In genomic region chr2:15647622-15648590, GRCh38 we compare ENCODE assay signal across 24 cellular contexts.
"Had no signal": no experiment of that assay in that cellular context is flagged by ENCODE, and none has a peak within 500 bp of the region (broad histone marks: within the 10 kb centered on the region; RNA-seq: fewer than 3 reads in every experiment).

No MANE protein-coding gene starts in this region.

- H3K27me3 ChIP-seq: heart left ventricle, neutrophil, spleen, stomach had no signal

- H3K4me3 ChIP-seq: heart left ventricle, psoas muscle, spleen, stomach, thoracic aorta had no signal

- H3K36me3 ChIP-seq: heart left ventricle, neutrophil, spleen, stomach, thoracic aorta had no signal

- H3K4me1 Mint-ChIP-seq: natural killer cell had no signal

- H3K27me3 Mint-ChIP-seq: dendritic cell treated with granulocyte-macrophage colony-stimulating factor and Interleukin-4, amounts not matched to agents 40 ng/mL and 50 ng/mL, for 4 days had no signal

- H3K27ac Mint-ChIP-seq: dendritic cell treated with granulocyte-macrophage colony-stimulating factor and Interleukin-4, amounts not matched to agents 40 ng/mL and 50 ng/mL, for 4 days; effector memory CD8-positive, alpha-beta T cell; mesothelial cell of epicardium; natural killer cell had no signal

- H3K4me3 Mint-ChIP-seq: dendritic cell treated with granulocyte-macrophage colony-stimulating factor and Interleukin-4, amounts not matched to agents 40 ng/mL and 50 ng/mL, for 4 days; effector memory CD8-positive, alpha-beta T cell; mesothelial cell of epicardium; natural killer cell had no signal

- H3K9me3 ChIP-seq: heart left ventricle, neutrophil, psoas muscle, spleen, stomach, thoracic aorta had no signal

- DNase-seq: cerebellar nuclear complex; effector memory CD8-positive, alpha-beta T cell; erythroblast; foreskin melanocyte; heart left ventricle; islet precursor cell; mammary epithelial cell; natural killer cell; psoas muscle; retina; spleen; stimulated activated CD4-positive, alpha-beta T cell treated with anti-CD3 and anti-CD28 coated beads, Interleukin-15, amount 100 ng/mL, for 24 hours; stimulated activated CD4-positive, alpha-beta T cell treated with anti-CD3 and anti-CD28 coated beads, Interleukin-1b, Interleukin-23, amount 100 ng/mL, for 48 hours; stimulated activated CD4-positive, alpha-beta T cell treated with anti-CD3 and anti-CD28 coated beads, Interleukin-4, amount 100 ng/mL, for 4 hours; stimulated activated naive CD4-positive, alpha-beta T cell; stomach; substantia nigra; trophoblast cell had no signal

- H3K27ac ChIP-seq: heart left ventricle, neutrophil, psoas muscle, spleen, stomach, thoracic aorta had no signal

- H3K9me3 Mint-ChIP-seq: dendritic cell treated with granulocyte-macrophage colony-stimulating factor and Interleukin-4, amounts not matched to agents 40 ng/mL and 50 ng/mL, for 4 days; effector memory CD8-positive, alpha-beta T cell; mesothelial cell of epicardium; natural killer cell had no signal

- H3K4me1 ChIP-seq: psoas muscle, stomach had no signal

- ATAC-seq: effector memory CD8-positive, alpha-beta T cell; heart left ventricle; left lobe of liver; natural killer cell; psoas muscle; sciatic nerve had no signal

- H3K36me3 Mint-ChIP-seq: natural killer cell had no signal
